ENCODE assay signal across 19 cellular contexts in the genomic region with DNA sequence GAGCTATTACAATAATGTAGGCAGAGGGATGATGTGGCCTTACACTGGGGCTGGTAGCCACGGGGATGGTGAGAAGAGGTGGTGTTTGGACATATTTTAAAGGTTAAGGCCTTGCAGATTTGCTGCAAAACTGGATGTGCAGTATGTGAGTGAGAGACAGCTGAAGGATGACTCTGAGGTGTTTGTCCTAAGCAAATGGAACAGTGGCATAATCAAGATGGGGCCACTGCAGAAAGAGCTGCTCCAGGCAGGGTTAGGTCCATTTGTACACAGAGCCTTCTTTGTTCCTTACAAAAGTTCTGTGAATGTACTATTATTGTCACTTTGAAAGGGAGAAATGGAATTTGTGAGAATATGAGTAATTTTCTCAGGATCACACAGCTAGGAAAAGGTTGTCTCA.
A peak's percentile ranks its signal among the peaks of the same experiment; 100 is the strongest.
DNase-seq lines count a peak whose midpoint lies in the region; ATAC-seq, FAIRE-seq and TF ChIP-seq lines count a peak whose summit lies in the region.
"Had no signal": no experiment of that assay in that cellular context is flagged by ENCODE, and none has a peak within 500 bp of the region (broad histone marks: within the 10 kb centered on the region; RNA-seq: fewer than 3 reads in every experiment).

No MANE protein-coding gene starts in this region.

- TF ChIP-seq CTCF in D721Med (IDR thresholded peaks at IDR 0.05; ENCODE audit: insufficient read depth, missing control alignments) (no peak), WTC11 (IDR thresholded peaks at IDR 0.05) (no peak), neural progenitor cell (IDR thresholded peaks at IDR 0.05) (no peak)

- no peaks in the 10 kb centered on the region for H3K36me3 Mint-ChIP-seq in WTC11
- no peaks in the 10 kb centered on the region for H3K36me3 Mint-ChIP-seq in neural progenitor cell
- H3K36me3 Mint-ChIP-seq: CD8-positive, alpha-beta memory T cell had no signal

- no peak overlapping the region for H3K9ac ChIP-seq in neural progenitor cell
- H3K9ac ChIP-seq: BLaER1 treated with 17β-estradiol and CSF1 and Interleukin-3, amounts not matched to agents 10 nM and 100 nM had no signal

- no peaks in the 10 kb centered on the region for H4K20me1 ChIP-seq in neural progenitor cell (ENCODE audit: low read depth)
- H4K20me1 ChIP-seq: BLaER1 treated with 17β-estradiol and CSF1 and Interleukin-3, amounts not matched to agents 10 nM and 100 nM had no signal

- no peaks in the 10 kb centered on the region for H3K27me3 Mint-ChIP-seq in WTC11 (ENCODE audit: low read depth)
- H3K27me3 Mint-ChIP-seq in neural progenitor cell (ENCODE audit: insufficient read depth, low read depth), result no peaks in the 10 kb centered on the region
- H3K27me3 Mint-ChIP-seq: B cell had no signal

- no peak overlapping the region for H3K27ac ChIP-seq in neural progenitor cell
- H3K27ac ChIP-seq: BLaER1 treated with 17β-estradiol and CSF1 and Interleukin-3, amounts not matched to agents 10 nM and 100 nM had no signal

- peak overlapping the region; percentile 26 for H2AFZ ChIP-seq in neural progenitor cell (replicated peaks)

- CTCF ChIA-PET in WTC11 (lab: Charles Lee), result interaction anchor here (1.7 kb wide), 1 partner anchor 260 kb away, joined by 5 read pairs; no protein-coding TSS in a partner anchor

- ATAC-seq in WTC11 (no peak), GM18861 (IDR thresholded peaks at IDR 0.05; ENCODE audit: unreplicated experiment) (no peak), GM18873 (IDR thresholded peaks at IDR 0.05; ENCODE audit: low FRiP score, unreplicated experiment) (no peak)
- ATAC-seq: HCT116, K562 had no signal

- peak; percentile 66 for FAIRE-seq in D721Med (lab: Jason Lieb, UNC)
- FAIRE-seq: HTR-8/SVneo, K562 had no signal

- H3K27ac Mint-ChIP-seq in WTC11, result peak overlapping the region; percentile 30; the same call in 1 of the 2 replicates
- no peak overlapping the region for H3K27ac Mint-ChIP-seq in neural progenitor cell
- H3K27ac Mint-ChIP-seq: B cell; CD8-positive, alpha-beta memory T cell; HFFc6 had no signal

- H3K4me2 ChIP-seq in neural progenitor cell, result no peak overlapping the region
- H3K4me2 ChIP-seq: BLaER1 treated with 17β-estradiol and CSF1 and Interleukin-3, amounts not matched to agents 10 nM and 100 nM had no signal

- POLR2A ChIA-PET in WTC11 (lab: Charles Lee), result no interaction called here

- H3K9me3 ChIP-seq in neural progenitor cell (ENCODE audit: low read depth), result no peaks in the 10 kb centered on the region
- H3K9me3 ChIP-seq: BLaER1 treated with 17β-estradiol and CSF1 and Interleukin-3, amounts not matched to agents 10 nM and 100 nM; Caco-2 had no signal

- DNase-seq in D721Med (ENCODE audit: insufficient read length, low spot score), result no peak
- DNase-seq in WTC11 (ENCODE audit: low spot score), result no peak
- DNase-seq in neural progenitor cell (ENCODE audit: low spot score), result no peak
- DNase-seq in activated effector memory CD4-positive, alpha-beta T cell treated with anti-CD3 and anti-CD28 coated beads, Interleukin-2, amount 50 U/mL, for 16 hours, result no peak
- DNase-seq: Caco-2; CD8-positive, alpha-beta memory T cell; DMS79 treated with DMSO at 0.1 percent for 48 hours; GF-D8; GOT3; H7; HFFc6; IMR-90 had no signal

- H3K4me1 Mint-ChIP-seq in WTC11, result peaks cover 31% of the 10 kb centered on the region
- peaks cover 5% of the 10 kb centered on the region for H3K4me1 Mint-ChIP-seq in neural progenitor cell
- H3K4me1 Mint-ChIP-seq: B cell; CD8-positive, alpha-beta memory T cell had no signal

- no peaks in the 10 kb centered on the region for H3K27me3 ChIP-seq in neural progenitor cell
- H3K27me3 ChIP-seq: BLaER1 treated with 17β-estradiol and CSF1 and Interleukin-3, amounts not matched to agents 10 nM and 100 nM had no signal

- H3F3A ChIP-seq in neural progenitor cell (ENCODE audit: low read depth), result peaks cover 1% of the 10 kb centered on the region

- H3K79me2 ChIP-seq in neural progenitor cell (ENCODE audit: low read depth), result no peaks in the 10 kb centered on the region

- no peak overlapping the region for H3K4me3 Mint-ChIP-seq in WTC11
- no peak overlapping the region for H3K4me3 Mint-ChIP-seq in neural progenitor cell
- H3K4me3 Mint-ChIP-seq: B cell; CD8-positive, alpha-beta memory T cell; HFFc6 had no signal

- peaks cover 22% of the 10 kb centered on the region for H3K4me1 ChIP-seq in neural progenitor cell
- H3K4me1 ChIP-seq: BLaER1 treated with 17β-estradiol and CSF1 and Interleukin-3, amounts not matched to agents 10 nM and 100 nM; Caco-2 had no signal

- peaks cover 3% of the 10 kb centered on the region; the same call in 1 of the 2 replicates for H3K9me3 Mint-ChIP-seq in WTC11
- no peaks in the 10 kb centered on the region for H3K9me3 Mint-ChIP-seq in neural progenitor cell

- H3K36me3 ChIP-seq in neural progenitor cell, result no peaks in the 10 kb centered on the region
- H3K36me3 ChIP-seq: BLaER1 treated with 17β-estradiol and CSF1 and Interleukin-3, amounts not matched to agents 10 nM and 100 nM had no signal

- no peak overlapping the region for H3K4me3 ChIP-seq in neural progenitor cell
- H3K4me3 ChIP-seq: BLaER1 treated with 17β-estradiol and CSF1 and Interleukin-3, amounts not matched to agents 10 nM and 100 nM; K562 had no signal

TF ChIP-seq in WTC11, 78 proteins besides CTCF, POLR2A, EP300 and RAD21:
- TF ChIP-seq, protein P1, sequence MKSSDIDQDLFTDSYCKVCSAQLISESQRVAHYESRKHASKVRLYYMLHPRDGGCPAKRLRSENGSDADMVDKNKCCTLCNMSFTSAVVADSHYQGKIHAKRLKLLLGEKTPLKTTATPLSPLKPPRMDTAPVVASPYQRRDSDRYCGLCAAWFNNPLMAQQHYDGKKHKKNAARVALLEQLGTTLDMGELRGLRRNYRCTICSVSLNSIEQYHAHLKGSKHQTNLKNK (CRISPR knock-in tag; IDR thresholded peaks at IDR 0.05), result no peak
- TF ChIP-seq ZNF416 (CRISPR knock-in tag; IDR thresholded peaks at IDR 0.05), result no peak
- no peak for TF ChIP-seq FOXJ3 (CRISPR knock-in tag; IDR thresholded peaks at IDR 0.05; ENCODE audit: borderline replicate concordance)
- TF ChIP-seq SP1 (CRISPR knock-in tag; conservative IDR thresholded peaks at IDR 0.05), result no peak
- TF ChIP-seq, protein P2, sequence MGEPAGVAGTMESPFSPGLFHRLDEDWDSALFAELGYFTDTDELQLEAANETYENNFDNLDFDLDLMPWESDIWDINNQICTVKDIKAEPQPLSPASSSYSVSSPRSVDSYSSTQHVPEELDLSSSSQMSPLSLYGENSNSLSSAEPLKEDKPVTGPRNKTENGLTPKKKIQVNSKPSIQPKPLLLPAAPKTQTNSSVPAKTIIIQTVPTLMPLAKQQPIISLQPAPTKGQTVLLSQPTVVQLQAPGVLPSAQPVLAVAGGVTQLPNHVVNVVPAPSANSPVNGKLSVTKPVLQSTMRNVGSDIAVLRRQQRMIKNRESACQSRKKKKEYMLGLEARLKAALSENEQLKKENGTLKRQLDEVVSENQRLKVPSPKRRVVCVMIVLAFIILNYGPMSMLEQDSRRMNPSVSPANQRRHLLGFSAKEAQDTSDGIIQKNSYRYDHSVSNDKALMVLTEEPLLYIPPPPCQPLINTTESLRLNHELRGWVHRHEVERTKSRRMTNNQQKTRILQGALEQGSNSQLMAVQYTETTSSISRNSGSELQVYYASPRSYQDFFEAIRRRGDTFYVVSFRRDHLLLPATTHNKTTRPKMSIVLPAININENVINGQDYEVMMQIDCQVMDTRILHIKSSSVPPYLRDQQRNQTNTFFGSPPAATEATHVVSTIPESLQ (CRISPR knock-in tag; IDR thresholded peaks at IDR 0.05), result no peak
- TF ChIP-seq, protein P3, sequence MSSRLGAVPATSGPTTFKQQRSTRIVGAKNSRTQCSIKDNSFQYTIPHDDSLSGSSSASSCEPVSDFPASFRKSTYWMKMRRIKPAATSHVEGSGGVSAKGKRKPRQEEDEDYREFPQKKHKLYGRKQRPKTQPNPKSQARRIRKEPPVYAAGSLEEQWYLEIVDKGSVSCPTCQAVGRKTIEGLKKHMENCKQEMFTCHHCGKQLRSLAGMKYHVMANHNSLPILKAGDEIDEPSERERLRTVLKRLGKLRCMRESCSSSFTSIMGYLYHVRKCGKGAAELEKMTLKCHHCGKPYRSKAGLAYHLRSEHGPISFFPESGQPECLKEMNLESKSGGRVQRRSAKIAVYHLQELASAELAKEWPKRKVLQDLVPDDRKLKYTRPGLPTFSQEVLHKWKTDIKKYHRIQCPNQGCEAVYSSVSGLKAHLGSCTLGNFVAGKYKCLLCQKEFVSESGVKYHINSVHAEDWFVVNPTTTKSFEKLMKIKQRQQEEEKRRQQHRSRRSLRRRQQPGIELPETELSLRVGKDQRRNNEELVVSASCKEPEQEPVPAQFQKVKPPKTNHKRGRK (CRISPR knock-in tag; IDR thresholded peaks at IDR 0.05; ENCODE audit: borderline replicate concordance), result no peak
- TF ChIP-seq, protein P4, sequence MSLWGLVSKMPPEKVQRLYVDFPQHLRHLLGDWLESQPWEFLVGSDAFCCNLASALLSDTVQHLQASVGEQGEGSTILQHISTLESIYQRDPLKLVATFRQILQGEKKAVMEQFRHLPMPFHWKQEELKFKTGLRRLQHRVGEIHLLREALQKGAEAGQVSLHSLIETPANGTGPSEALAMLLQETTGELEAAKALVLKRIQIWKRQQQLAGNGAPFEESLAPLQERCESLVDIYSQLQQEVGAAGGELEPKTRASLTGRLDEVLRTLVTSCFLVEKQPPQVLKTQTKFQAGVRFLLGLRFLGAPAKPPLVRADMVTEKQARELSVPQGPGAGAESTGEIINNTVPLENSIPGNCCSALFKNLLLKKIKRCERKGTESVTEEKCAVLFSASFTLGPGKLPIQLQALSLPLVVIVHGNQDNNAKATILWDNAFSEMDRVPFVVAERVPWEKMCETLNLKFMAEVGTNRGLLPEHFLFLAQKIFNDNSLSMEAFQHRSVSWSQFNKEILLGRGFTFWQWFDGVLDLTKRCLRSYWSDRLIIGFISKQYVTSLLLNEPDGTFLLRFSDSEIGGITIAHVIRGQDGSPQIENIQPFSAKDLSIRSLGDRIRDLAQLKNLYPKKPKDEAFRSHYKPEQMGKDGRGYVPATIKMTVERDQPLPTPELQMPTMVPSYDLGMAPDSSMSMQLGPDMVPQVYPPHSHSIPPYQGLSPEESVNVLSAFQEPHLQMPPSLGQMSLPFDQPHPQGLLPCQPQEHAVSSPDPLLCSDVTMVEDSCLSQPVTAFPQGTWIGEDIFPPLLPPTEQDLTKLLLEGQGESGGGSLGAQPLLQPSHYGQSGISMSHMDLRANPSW (CRISPR knock-in tag; conservative IDR thresholded peaks at IDR 0.05; ENCODE audit: low read depth), result no peak
- no peak for TF ChIP-seq ZBTB21 (CRISPR knock-in tag; IDR thresholded peaks at IDR 0.05; ENCODE audit: borderline replicate concordance)
- no peak for TF ChIP-seq TP53 (CRISPR knock-in tag; IDR thresholded peaks at IDR 0.05)
